Comparison of ENCODE assay signal across 8 cellular contexts in the genomic region with DNA sequence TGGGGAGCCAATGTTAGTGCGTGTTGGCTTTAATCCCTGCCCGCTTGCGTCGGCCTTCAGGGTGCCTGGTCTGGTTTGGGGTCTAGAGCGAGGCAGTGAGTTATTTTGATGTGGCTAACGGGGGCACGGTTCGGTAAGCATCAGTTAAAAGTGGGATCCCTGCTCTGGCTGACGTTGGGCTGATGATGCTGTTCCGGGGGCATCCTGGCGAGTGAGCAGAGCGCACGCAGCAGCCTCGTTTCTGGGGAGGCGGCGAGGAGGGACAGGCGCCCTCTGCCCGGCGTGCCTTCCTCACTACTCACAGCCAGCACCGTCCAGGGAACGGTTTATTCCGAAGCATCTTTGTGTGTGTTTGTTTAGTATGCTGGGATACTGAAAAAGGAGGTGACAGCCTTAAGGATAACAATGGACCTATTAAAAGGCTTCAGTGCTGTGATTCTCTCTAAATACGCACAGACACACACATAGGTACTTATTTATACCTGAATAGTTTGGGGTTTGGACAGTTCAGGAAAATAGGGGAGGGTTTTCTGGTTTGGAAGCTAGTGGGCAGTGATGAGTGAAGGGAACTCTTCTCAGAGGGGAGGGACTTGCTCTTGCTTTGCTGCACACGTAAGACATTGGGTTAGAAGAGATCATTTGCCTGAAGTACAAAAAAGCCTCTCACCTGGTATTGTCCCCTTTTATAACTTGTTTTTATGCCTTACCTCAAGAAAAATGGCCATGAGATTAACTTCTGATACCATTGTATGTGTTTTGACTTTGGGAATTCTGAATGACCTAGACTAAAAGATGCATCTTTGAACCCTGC. TPM values are rescaled to one million over a fixed set of nuclear protein-coding genes. Genes with fewer than 3 reads are reported as not detected.
A peak's percentile ranks its signal among the peaks of the same experiment; 100 is the strongest.
DNase-seq lines count a peak whose midpoint lies in the region; ATAC-seq lines count a peak whose summit lies in the region.

No MANE protein-coding gene starts in this region.

- H3K27ac Mint-ChIP-seq in activated naive CD4-positive, alpha-beta T cell treated with anti-CD3 and anti-CD28 coated beads for 36 hours, result peak overlapping the region; percentile 14

- DNase-seq in ELR (ENCODE audit: low read depth) (peak; percentile 85), LoVo (ENCODE audit: low spot score) (peak; percentile 61), globus pallidus (ENCODE audit: low spot score) (peak; percentile 61), occipital lobe (lab: John Stamatoyannopoulos, UW) (peak; percentile 32), NCI-H1048 (lab: John Stamatoyannopoulos, UW) (no peak)
- DNase-seq in activated naive CD4-positive, alpha-beta T cell treated with anti-CD3 and anti-CD28 coated beads for 36 hours, result peak; percentile 18

- H3K4me3 Mint-ChIP-seq in activated naive CD4-positive, alpha-beta T cell treated with anti-CD3 and anti-CD28 coated beads for 36 hours, result peak overlapping the region; percentile 75

- H3K36me3 Mint-ChIP-seq in activated naive CD4-positive, alpha-beta T cell treated with anti-CD3 and anti-CD28 coated beads for 36 hours (ENCODE audit: low read depth), result no peaks in the 10 kb centered on the region

- peak; percentile 31 for ATAC-seq in GM21529 (IDR thresholded peaks at IDR 0.05; ENCODE audit: unreplicated experiment)
- no peak for ATAC-seq in GM21737 (IDR thresholded peaks at IDR 0.05; ENCODE audit: unreplicated experiment)

- H3K4me1 Mint-ChIP-seq in activated naive CD4-positive, alpha-beta T cell treated with anti-CD3 and anti-CD28 coated beads for 36 hours (ENCODE audit: low read depth), result peaks cover 22% of the 10 kb centered on the region

- intact Hi-C loops in activated naive CD4-positive, alpha-beta T cell treated with anti-CD3 and anti-CD28 coated beads for 36 hours (cut with micrococcal nuclease), result loop anchor here (1.0 to 5.0 kb wide), 7 partner anchors 104 to 965 kb away; partner anchors contain the start of gene PRKD3

- no peaks in the 10 kb centered on the region for H3K9me3 Mint-ChIP-seq in activated naive CD4-positive, alpha-beta T cell treated with anti-CD3 and anti-CD28 coated beads for 36 hours

- CTCF ChIA-PET in activated naive CD4-positive, alpha-beta T cell treated with anti-CD3 and anti-CD28 coated beads for 36 hours (lab: Charles Lee), result interaction anchor here (0.6 to 1.3 kb wide), 2 partner anchors 193 to 280 kb away, joined by 3 read pairs; no protein-coding TSS in a partner anchor

- H3K27me3 Mint-ChIP-seq in activated naive CD4-positive, alpha-beta T cell treated with anti-CD3 and anti-CD28 coated beads for 36 hours (ENCODE audit: low read depth), result peaks cover 41% of the 10 kb centered on the region

RNA-seq across cellular contexts. Expression of gene CRIM1, which starts 2.1 kb away (rescaled TPM):
- total RNA-seq in activated naive CD4-positive, alpha-beta T cell treated with anti-CD3 and anti-CD28 coated beads for 36 hours, result 1 to 10 TPM; 3.1 to 3.3 TPM
- 105 TPM for total RNA-seq in occipital lobe

Comparison
In these comparisons a context has a peak if more than half of its experiments do, and no peak if none do; other contexts are left out.
1. RNA of gene CRIM1, which starts 2.1 kb away (total RNA-seq): 105 TPM in occipital lobe (single experiment); 3.1 to 3.3 TPM in activated naive CD4-positive, alpha-beta T cell treated with anti-CD3 and anti-CD28 coated beads for 36 hours; every median in the first group is over 10 times any median in the second.